In the genomic region with DNA sequence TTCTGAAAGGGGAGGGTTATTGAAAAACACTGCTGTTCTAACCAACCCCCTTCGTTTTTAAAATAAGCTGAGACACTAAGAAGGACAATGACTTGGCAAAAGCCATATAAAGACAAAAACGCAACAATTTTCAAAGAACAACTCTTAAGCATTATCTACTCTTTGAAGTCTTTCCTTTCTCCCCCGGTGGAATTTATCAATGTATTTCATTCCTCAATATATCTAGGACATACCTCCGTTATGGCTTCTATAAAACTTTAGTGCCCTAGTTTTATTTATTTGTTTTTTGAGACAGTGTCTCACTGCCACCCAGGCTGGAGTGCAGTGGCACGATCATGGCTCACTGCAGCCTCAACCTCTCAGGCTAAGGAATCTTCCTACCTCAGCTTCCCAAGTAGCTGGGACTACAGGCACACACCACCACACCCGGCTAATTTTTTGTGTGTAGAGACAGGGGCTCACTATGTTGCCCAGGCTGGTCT, we compare ENCODE assay signal across 1 cellular context.
A peak's percentile ranks its signal among the peaks of the same experiment; 100 is the strongest.
TF ChIP-seq lines count a peak whose summit lies in the region.

No MANE protein-coding gene starts in this region.

TF ChIP-seq in K562, 482 proteins besides CTCF, POLR2A, EP300 and RAD21 (continues in another document):
- TF ChIP-seq CREBBP (IDR thresholded peaks at IDR 0.05; ENCODE audit: low read depth, low read length): no peak
- TF ChIP-seq PHB2 (IDR thresholded peaks at IDR 0.05; ENCODE audit: low read depth): no peak
- TF ChIP-seq ZNF436 (CRISPR knock-in tag; IDR thresholded peaks at IDR 0.05): no peak
- TF ChIP-seq, protein P1, sequence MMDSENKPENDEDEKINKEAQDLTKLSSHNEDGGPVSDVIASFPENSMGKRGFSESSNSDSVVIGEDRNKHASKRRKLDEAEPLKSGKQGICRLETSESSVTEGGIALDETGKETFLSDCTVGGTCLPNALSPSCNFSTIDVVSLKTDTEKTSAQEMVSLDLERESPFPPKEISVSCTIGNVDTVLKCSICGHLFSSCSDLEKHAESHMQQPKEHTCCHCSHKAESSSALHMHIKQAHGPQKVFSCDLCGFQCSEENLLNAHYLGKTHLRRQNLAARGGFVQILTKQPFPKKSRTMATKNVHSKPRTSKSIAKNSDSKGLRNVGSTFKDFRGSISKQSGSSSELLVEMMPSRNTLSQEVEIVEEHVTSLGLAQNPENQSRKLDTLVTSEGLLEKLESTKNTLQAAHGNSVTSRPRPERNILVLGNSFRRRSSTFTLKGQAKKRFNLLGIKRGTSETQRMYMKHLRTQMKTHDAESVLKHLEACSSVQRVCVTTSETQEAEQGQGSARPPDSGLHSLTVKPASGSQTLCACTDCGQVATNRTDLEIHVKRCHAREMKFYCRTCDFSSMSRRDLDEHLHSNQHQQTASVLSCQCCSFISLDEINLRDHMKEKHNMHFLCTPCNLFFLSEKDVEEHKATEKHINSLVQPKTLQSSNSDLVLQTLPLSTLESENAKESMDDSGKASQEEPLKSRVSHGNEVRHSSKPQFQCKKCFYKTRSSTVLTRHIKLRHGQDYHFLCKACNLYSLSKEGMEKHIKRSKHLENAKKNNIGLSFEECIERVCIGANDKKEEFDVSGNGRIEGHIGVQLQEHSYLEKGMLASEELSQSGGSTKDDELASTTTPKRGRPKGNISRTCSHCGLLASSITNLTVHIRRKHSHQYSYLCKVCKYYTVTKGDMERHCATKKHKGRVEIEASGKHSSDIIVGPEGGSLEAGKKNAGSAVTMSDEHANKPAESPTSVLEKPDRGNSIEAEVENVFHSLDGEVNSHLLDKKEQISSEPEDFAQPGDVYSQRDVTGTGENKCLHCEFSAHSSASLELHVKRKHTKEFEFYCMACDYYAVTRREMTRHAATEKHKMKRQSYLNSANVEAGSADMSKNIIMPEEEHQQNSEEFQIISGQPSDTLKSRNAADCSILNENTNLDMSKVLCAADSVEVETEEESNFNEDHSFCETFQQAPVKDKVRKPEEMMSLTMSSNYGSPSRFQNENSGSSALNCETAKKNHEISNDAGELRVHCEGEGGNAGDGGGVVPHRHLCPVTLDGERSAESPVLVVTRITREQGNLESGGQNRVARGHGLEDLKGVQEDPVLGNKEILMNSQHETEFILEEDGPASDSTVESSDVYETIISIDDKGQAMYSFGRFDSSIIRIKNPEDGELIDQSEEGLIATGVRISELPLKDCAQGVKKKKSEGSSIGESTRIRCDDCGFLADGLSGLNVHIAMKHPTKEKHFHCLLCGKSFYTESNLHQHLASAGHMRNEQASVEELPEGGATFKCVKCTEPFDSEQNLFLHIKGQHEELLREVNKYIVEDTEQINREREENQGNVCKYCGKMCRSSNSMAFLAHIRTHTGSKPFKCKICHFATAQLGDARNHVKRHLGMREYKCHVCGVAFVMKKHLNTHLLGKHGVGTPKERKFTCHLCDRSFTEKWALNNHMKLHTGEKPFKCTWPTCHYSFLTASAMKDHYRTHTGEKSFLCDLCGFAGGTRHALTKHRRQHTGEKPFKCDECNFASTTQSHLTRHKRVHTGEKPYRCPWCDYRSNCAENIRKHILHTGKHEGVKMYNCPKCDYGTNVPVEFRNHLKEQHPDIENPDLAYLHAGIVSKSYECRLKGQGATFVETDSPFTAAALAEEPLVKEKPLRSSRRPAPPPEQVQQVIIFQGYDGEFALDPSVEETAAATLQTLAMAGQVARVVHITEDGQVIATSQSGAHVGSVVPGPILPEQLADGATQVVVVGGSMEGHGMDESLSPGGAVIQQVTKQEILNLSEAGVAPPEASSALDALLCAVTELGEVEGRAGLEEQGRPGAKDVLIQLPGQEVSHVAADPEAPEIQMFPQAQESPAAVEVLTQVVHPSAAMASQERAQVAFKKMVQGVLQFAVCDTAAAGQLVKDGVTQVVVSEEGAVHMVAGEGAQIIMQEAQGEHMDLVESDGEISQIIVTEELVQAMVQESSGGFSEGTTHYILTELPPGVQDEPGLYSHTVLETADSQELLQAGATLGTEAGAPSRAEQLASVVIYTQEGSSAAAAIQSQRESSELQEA (IDR thresholded peaks at IDR 0.05; ENCODE audit: low read depth): no peak
- TF ChIP-seq SMC3 (conservative IDR thresholded peaks at IDR 0.05; ENCODE audit: insufficient read depth, low read depth, low read length): no peak
- no peak for TF ChIP-seq NR3C1 (CRISPR knock-in tag; IDR thresholded peaks at IDR 0.05)
- TF ChIP-seq HLTF (IDR thresholded peaks at IDR 0.05): no peak
- TF ChIP-seq C11orf30 (IDR thresholded peaks at IDR 0.05; ENCODE audit: low read depth): peak; percentile 95
- no peak for TF ChIP-seq KLF10 (CRISPR knock-in tag; IDR thresholded peaks at IDR 0.05)
- TF ChIP-seq ZFP1 (CRISPR knock-in tag; IDR thresholded peaks at IDR 0.05): no peak
- TF ChIP-seq MED1 (CRISPR knock-in tag; IDR thresholded peaks at IDR 0.05; ENCODE audit: borderline replicate concordance): no peak
- TF ChIP-seq, protein P2, sequence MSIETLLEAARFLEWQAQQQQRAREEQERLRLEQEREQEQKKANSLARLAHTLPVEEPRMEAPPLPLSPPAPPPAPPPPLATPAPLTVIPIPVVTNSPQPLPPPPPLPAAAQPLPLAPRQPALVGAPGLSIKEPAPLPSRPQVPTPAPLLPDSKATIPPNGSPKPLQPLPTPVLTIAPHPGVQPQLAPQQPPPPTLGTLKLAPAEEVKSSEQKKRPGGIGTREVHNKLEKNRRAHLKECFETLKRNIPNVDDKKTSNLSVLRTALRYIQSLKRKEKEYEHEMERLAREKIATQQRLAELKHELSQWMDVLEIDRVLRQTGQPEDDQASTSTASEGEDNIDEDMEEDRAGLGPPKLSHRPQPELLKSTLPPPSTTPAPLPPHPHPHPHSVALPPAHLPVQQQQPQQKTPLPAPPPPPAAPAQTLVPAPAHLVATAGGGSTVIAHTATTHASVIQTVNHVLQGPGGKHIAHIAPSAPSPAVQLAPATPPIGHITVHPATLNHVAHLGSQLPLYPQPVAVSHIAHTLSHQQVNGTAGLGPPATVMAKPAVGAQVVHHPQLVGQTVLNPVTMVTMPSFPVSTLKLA (conservative IDR thresholded peaks at IDR 0.05): peak in 1 of 2 experiments; percentile 41; a peak in 1 of 4 replicates
- no peak for TF ChIP-seq HNRNPLL (IDR thresholded peaks at IDR 0.05; ENCODE audit: low read depth, low read length, poor library complexity, severe bottlenecking)
- TF ChIP-seq ZKSCAN1 (IDR thresholded peaks at IDR 0.05; ENCODE audit: low read depth, low read length): no peak
- TF ChIP-seq SNRNP70 (optimal IDR thresholded peaks at IDR 0.05; ENCODE audit: low read depth, low read length): no peak
- TF ChIP-seq NCOA4 (IDR thresholded peaks at IDR 0.05; ENCODE audit: partially characterized antibody): no peak
- TF ChIP-seq, protein P3, sequence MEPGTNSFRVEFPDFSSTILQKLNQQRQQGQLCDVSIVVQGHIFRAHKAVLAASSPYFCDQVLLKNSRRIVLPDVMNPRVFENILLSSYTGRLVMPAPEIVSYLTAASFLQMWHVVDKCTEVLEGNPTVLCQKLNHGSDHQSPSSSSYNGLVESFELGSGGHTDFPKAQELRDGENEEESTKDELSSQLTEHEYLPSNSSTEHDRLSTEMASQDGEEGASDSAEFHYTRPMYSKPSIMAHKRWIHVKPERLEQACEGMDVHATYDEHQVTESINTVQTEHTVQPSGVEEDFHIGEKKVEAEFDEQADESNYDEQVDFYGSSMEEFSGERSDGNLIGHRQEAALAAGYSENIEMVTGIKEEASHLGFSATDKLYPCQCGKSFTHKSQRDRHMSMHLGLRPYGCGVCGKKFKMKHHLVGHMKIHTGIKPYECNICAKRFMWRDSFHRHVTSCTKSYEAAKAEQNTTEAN (CRISPR knock-in tag; IDR thresholded peaks at IDR 0.05): no peak
- TF ChIP-seq, protein P4, sequence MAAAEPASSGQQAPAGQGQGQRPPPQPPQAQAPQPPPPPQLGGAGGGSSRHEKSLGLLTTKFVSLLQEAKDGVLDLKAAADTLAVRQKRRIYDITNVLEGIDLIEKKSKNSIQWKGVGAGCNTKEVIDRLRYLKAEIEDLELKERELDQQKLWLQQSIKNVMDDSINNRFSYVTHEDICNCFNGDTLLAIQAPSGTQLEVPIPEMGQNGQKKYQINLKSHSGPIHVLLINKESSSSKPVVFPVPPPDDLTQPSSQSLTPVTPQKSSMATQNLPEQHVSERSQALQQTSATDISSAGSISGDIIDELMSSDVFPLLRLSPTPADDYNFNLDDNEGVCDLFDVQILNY (CRISPR knock-in tag; IDR thresholded peaks at IDR 0.05): no peak
- no peak for TF ChIP-seq ASH1L (IDR thresholded peaks at IDR 0.05; ENCODE audit: borderline replicate concordance, low read depth, partially characterized antibody)
- TF ChIP-seq, protein P5, sequence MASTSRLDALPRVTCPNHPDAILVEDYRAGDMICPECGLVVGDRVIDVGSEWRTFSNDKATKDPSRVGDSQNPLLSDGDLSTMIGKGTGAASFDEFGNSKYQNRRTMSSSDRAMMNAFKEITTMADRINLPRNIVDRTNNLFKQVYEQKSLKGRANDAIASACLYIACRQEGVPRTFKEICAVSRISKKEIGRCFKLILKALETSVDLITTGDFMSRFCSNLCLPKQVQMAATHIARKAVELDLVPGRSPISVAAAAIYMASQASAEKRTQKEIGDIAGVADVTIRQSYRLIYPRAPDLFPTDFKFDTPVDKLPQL (IDR thresholded peaks at IDR 0.05; ENCODE audit: extremely low read depth, insufficient read length): no peak
- no peak for TF ChIP-seq SMAD1 (IDR thresholded peaks at IDR 0.05; ENCODE audit: low read depth, low read length, partially characterized antibody)
- peak; percentile 91 for TF ChIP-seq MAFK (IDR thresholded peaks at IDR 0.05; ENCODE audit: low read length)
- no peak for TF ChIP-seq CAMTA2 (CRISPR knock-in tag; conservative IDR thresholded peaks at IDR 0.05)
- TF ChIP-seq, protein P6, sequence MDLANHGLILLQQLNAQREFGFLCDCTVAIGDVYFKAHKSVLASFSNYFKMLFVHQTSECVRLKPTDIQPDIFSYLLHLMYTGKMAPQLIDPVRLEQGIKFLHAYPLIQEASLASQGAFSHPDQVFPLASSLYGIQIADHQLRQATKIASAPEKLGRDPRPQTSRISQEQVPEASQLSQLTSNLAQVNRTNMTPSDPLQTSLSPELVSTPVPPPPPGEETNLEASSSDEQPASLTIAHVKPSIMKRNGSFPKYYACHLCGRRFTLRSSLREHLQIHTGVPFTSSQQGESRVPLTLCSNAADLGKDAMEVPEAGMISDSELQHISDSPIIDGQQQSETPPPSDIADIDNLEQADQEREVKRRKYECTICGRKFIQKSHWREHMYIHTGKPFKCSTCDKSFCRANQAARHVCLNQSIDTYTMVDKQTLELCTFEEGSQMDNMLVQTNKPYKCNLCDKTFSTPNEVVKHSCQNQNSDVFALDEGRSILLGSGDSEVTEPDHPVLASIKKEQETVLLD (IDR thresholded peaks at IDR 0.05): no peak
- no peak for TF ChIP-seq ETV1 (tag; conservative IDR thresholded peaks at IDR 0.05; ENCODE audit: low read depth)
- no peak for TF ChIP-seq RAD51 (IDR thresholded peaks at IDR 0.05; ENCODE audit: borderline replicate concordance, low read depth)
- no peak for TF ChIP-seq TARDBP (IDR thresholded peaks at IDR 0.05)
- TF ChIP-seq MAFF (IDR thresholded peaks at IDR 0.05; ENCODE audit: low read length): peak; percentile 91
- no peak for TF ChIP-seq ZNF780A (CRISPR knock-in tag; IDR thresholded peaks at IDR 0.05)
- TF ChIP-seq KDM5B (IDR thresholded peaks at IDR 0.05; ENCODE audit: insufficient replicate concordance, low read depth, low read length): no peak
- no peak for TF ChIP-seq MECOM (CRISPR knock-in tag; IDR thresholded peaks at IDR 0.05)
- TF ChIP-seq, protein P7, sequence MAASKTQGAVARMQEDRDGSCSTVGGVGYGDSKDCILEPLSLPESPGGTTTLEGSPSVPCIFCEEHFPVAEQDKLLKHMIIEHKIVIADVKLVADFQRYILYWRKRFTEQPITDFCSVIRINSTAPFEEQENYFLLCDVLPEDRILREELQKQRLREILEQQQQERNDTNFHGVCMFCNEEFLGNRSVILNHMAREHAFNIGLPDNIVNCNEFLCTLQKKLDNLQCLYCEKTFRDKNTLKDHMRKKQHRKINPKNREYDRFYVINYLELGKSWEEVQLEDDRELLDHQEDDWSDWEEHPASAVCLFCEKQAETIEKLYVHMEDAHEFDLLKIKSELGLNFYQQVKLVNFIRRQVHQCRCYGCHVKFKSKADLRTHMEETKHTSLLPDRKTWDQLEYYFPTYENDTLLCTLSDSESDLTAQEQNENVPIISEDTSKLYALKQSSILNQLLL (CRISPR knock-in tag; IDR thresholded peaks at IDR 0.05; ENCODE audit: borderline replicate concordance): no peak
- TF ChIP-seq EP400 (IDR thresholded peaks at IDR 0.05): peak; percentile 50; the same call in 1 of the 2 replicates
- TF ChIP-seq, protein P8, sequence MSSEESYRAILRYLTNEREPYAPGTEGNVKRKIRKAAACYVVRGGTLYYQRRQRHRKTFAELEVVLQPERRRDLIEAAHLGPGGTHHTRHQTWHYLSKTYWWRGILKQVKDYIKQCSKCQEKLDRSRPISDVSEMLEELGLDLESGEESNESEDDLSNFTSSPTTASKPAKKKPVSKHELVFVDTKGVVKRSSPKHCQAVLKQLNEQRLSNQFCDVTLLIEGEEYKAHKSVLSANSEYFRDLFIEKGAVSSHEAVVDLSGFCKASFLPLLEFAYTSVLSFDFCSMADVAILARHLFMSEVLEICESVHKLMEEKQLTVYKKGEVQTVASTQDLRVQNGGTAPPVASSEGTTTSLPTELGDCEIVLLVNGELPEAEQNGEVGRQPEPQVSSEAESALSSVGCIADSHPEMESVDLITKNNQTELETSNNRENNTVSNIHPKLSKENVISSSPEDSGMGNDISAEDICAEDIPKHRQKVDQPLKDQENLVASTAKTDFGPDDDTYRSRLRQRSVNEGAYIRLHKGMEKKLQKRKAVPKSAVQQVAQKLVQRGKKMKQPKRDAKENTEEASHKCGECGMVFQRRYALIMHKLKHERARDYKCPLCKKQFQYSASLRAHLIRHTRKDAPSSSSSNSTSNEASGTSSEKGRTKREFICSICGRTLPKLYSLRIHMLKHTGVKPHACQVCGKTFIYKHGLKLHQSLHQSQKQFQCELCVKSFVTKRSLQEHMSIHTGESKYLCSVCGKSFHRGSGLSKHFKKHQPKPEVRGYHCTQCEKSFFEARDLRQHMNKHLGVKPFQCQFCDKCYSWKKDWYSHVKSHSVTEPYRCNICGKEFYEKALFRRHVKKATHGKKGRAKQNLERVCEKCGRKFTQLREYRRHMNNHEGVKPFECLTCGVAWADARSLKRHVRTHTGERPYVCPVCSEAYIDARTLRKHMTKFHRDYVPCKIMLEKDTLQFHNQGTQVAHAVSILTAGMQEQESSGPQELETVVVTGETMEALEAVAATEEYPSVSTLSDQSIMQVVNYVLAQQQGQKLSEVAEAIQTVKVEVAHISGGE (CRISPR knock-in tag; IDR thresholded peaks at IDR 0.05): peak in 1 of 3 experiments; percentile 26; a peak in 1 of 6 replicates
- TF ChIP-seq, protein P9, sequence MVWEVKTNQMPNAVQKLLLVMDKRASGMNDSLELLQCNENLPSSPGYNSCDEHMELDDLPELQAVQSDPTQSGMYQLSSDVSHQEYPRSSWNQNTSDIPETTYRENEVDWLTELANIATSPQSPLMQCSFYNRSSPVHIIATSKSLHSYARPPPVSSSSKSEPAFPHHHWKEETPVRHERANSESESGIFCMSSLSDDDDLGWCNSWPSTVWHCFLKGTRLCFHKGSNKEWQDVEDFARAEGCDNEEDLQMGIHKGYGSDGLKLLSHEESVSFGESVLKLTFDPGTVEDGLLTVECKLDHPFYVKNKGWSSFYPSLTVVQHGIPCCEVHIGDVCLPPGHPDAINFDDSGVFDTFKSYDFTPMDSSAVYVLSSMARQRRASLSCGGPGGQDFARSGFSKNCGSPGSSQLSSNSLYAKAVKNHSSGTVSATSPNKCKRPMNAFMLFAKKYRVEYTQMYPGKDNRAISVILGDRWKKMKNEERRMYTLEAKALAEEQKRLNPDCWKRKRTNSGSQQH (CRISPR knock-in tag; IDR thresholded peaks at IDR 0.05): no peak
- no peak for TF ChIP-seq TAF15 (IDR thresholded peaks at IDR 0.05; ENCODE audit: low read depth, low read length)
